Comparison of ENCODE assay signal across 30 cellular contexts in the genomic region with DNA sequence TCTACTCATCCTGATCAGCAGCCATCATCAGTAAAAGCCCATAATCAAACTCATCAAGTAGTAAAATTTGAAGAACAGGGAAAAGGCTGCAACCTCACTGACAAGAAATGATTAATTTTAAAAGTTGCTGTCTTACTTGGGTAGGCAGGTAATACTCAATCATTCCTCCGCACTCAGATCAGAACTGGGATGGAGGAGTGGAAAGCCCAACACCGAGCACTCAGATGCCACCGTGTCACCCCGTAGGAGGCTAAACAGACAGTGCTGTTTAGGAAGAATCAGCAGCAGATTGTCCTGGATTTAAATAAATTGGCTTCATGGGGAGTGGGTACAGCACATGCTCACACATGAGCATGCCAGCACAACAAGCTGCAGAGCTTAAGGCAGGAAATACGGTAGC.
"Had no signal": no experiment of that assay in that cellular context is flagged by ENCODE, and none has a peak within 500 bp of the region (broad histone marks: within the 10 kb centered on the region; RNA-seq: fewer than 3 reads in every experiment).

No MANE protein-coding gene starts in this region.

- H3K27me3 ChIP-seq: adrenal gland, body of pancreas, esophagus muscularis mucosa, foreskin keratinocyte, gastrocnemius medialis, heart right ventricle had no signal

- H3K9me3 ChIP-seq: adrenal gland, body of pancreas, esophagus muscularis mucosa, gastrocnemius medialis, heart right ventricle had no signal

- H3K36me3 ChIP-seq: adrenal gland, esophagus muscularis mucosa, gastrocnemius medialis, heart right ventricle had no signal

- ATAC-seq: activated CD8-positive, alpha-beta T cell treated with anti-CD3 and anti-CD28 coated beads for 36 hours; activated naive CD8-positive, alpha-beta T cell treated with anti-CD3 and anti-CD28 coated beads, Interleukin-2, amount 50 U/mL, for 24 hours; activated T-cell treated with anti-CD3 and anti-CD28 coated beads, Interleukin-2, amount 50 U/mL, for 4 hours; activated T-helper 17 cell treated with anti-CD3 and anti-CD28 coated beads, Interleukin-2, amount 50 U/mL, for 72 hours; body of pancreas; effector memory CD8-positive, alpha-beta T cell; foreskin keratinocyte; gastrocnemius medialis; heart right ventricle; T-cell; WTC11 had no signal

- DNase-seq: activated CD4-positive, alpha-beta T cell treated with anti-CD3 and anti-CD28 coated beads for 1 hour; activated CD4-positive, alpha-beta T cell treated with anti-CD3 and anti-CD28 coated beads for 4 hours; activated CD4-positive, alpha-beta T cell treated with anti-CD3 and anti-CD28 coated beads, Interleukin-2, amount 10 ng/mL, durations not matched to agents 7 days and 5 days; activated CD4-positive, alpha-beta T cell treated with anti-CD3 and anti-CD28 coated beads, Interleukin-2, amount 50 U/mL, for 48 hours; activated CD8-positive, alpha-beta memory T cell treated with anti-CD3 and anti-CD28 coated beads for 24 hours; activated CD8-positive, alpha-beta T cell treated with anti-CD3 and anti-CD28 coated beads for 36 hours; activated effector memory CD4-positive, alpha-beta T cell treated with Interleukin-2 at 50 U/mL for 16 hours; activated naive CD4-positive, alpha-beta T cell treated with anti-CD3 and anti-CD28 coated beads for 36 hours; activated naive CD8-positive, alpha-beta T cell treated with anti-CD3 and anti-CD28 coated beads for 36 hours; activated naive CD8-positive, alpha-beta T cell treated with anti-CD3 and anti-CD28 coated beads, Interleukin-2, amount 50 U/mL, for 24 hours; activated T-cell treated with anti-CD3 and anti-CD28 coated beads, Interleukin-2, amount 50 U/mL, for 4 hours; adrenal gland; aorta; body of pancreas; central memory CD4-positive, alpha-beta T cell; cortex of kidney; dermis blood vessel endothelial cell; effector CD4-positive, alpha-beta T cell; effector memory CD8-positive, alpha-beta T cell; erythroblast; foreskin keratinocyte; gastrocnemius medialis; glutamatergic neuron; heart right ventricle; T-cell; T-helper 9 cell had no signal

- H3K4me1 ChIP-seq: adrenal gland, body of pancreas, foreskin keratinocyte, gastrocnemius medialis had no signal

- H3K4me3 ChIP-seq: adrenal gland, body of pancreas, esophagus muscularis mucosa, gastrocnemius medialis, heart right ventricle had no signal

- H3K27ac ChIP-seq: adrenal gland, body of pancreas, esophagus muscularis mucosa, foreskin keratinocyte, gastrocnemius medialis, heart right ventricle, VCaP had no signal
